In the genomic region with DNA sequence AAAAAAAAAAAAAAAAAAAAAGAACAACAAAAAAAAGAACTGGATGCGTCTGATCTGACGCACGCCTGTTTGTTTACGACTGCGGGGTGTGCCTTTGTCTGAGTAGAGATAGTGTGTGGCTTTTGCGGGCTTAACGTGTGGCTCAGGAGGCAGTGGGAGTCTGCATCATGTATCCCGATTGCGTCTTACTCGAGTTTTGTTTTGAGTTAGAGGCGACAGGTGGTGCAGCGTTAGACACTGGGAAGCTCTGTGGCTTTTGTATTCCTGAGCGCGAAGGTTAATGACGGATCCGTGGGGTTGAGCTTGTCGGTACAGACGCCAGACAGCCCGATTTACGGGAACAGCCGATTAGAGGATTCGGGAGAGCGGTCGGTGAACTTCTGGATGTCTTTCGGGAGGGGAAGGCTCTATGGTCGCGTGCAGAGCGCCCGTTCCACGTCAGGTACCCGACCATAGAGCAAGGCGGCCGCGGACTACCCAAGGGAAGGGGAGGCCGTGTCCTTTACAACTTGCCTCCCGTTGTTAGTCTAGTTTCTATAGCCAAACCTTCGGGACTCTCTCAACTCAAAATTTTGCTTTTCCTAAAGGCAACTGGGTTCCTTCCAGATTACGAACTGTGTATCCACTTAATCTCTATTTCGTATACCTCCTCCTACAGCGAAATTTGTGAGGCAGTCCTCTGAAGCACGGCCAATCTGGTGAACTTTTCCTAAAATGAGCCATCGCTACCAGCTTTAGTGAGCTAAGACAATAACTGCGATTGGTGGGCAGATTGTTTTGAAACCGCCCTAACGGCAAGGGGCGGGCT, we compare ENCODE assay signal across 8 cellular contexts. TPM values are rescaled to one million over a fixed set of nuclear protein-coding genes. Genes with fewer than 3 reads are reported as not detected.
A peak's percentile ranks its signal among the peaks of the same experiment; 100 is the strongest.
DNase-seq lines count a peak whose midpoint lies in the region; ATAC-seq, FAIRE-seq and TF ChIP-seq lines count a peak whose summit lies in the region.

No MANE protein-coding gene starts in this region.

- CTCF ChIA-PET in WTC11 (lab: Charles Lee), result interaction anchor here (0.6 to 5.7 kb wide), 27 partner anchors 14 to 444 kb away, joined by 3 to 95 read pairs (median 4); a partner anchor contains a TSS

- peaks cover 27% of the 10 kb centered on the region for H3K4me1 Mint-ChIP-seq in WTC11

- DNase-seq in Daoy (ENCODE audit: low read depth) (peak; percentile 69), NB4 (ENCODE audit: low read depth) (peak; percentile 51), WTC11 (ENCODE audit: low spot score) (peak; percentile 55), bronchial epithelial cell (ENCODE audit: low read depth) (peak; percentile 77), kidney glomerular epithelial cell (lab: John Stamatoyannopoulos, UW) (peak; percentile 74)
- DNase-seq in stimulated activated CD4-positive, alpha-beta T cell treated with anti-CD3 and anti-CD28 coated beads, Interleukin-1b, Interleukin-23, amount 100 ng/mL, for 48 hours, result peak; percentile 92

- ATAC-seq in GM21786 (IDR thresholded peaks at IDR 0.05; ENCODE audit: unreplicated experiment) (peak; percentile 5), WTC11 (peak; percentile 2), HG02588 (IDR thresholded peaks at IDR 0.05; ENCODE audit: unreplicated experiment) (no peak)

- peak; percentile 84 for FAIRE-seq in bronchial epithelial cell (lab: Jason Lieb, UNC)

- TF ChIP-seq CTCF in NB4 (IDR thresholded peaks at IDR 0.05; ENCODE audit: low read depth, low read length), result no peak
- TF ChIP-seq CTCF in WTC11 (IDR thresholded peaks at IDR 0.05), result no peak
- TF ChIP-seq CTCF in bronchial epithelial cell (IDR thresholded peaks at IDR 0.05; ENCODE audit: insufficient read depth, low read length, severe bottlenecking), result no peak

- peaks cover 9% of the 10 kb centered on the region for H3K36me3 ChIP-seq in bronchial epithelial cell (ENCODE audit: control insufficient read depth, insufficient read depth, low read length)

- peak overlapping the region; percentile 99 for H3K27ac Mint-ChIP-seq in WTC11

- H3K9me3 Mint-ChIP-seq in WTC11, result no peaks in the 10 kb centered on the region

- no peaks in the 10 kb centered on the region; the same call in 1 of the 2 replicates for H3K27me3 Mint-ChIP-seq in WTC11 (ENCODE audit: low read depth)

- peak overlapping the region; percentile 91 for H3K4me3 ChIP-seq in NB4 (ENCODE audit: low read depth, low read length)
- H3K4me3 ChIP-seq in bronchial epithelial cell (ENCODE audit: low read depth, low read length), result peak overlapping the region; percentile 49

- peaks cover 23% of the 10 kb centered on the region for H3K36me3 Mint-ChIP-seq in WTC11

- H3K27me3 ChIP-seq in bronchial epithelial cell (ENCODE audit: control insufficient read depth, insufficient read depth, low read length), result no peaks in the 10 kb centered on the region

- POLR2A ChIA-PET in WTC11 (lab: Charles Lee), result interaction anchor here (0.6 to 3.2 kb wide), 13 partner anchors 14 to 1337 kb away, joined by 3 to 24 read pairs (median 4); a partner anchor contains a TSS

- peak overlapping the region; percentile 95 for H3K4me3 Mint-ChIP-seq in WTC11

- TF ChIP-seq POLR2A in NB4 (IDR thresholded peaks at IDR 0.05; ENCODE audit: extremely low read depth, insufficient read length), result peak; percentile 64

TF ChIP-seq in WTC11, 78 proteins besides CTCF, POLR2A, EP300 and RAD21:
- no peak for TF ChIP-seq FOXJ3 (CRISPR knock-in tag; IDR thresholded peaks at IDR 0.05; ENCODE audit: borderline replicate concordance)
- no peak for TF ChIP-seq ZNF416 (CRISPR knock-in tag; IDR thresholded peaks at IDR 0.05)
- TF ChIP-seq, protein P1, sequence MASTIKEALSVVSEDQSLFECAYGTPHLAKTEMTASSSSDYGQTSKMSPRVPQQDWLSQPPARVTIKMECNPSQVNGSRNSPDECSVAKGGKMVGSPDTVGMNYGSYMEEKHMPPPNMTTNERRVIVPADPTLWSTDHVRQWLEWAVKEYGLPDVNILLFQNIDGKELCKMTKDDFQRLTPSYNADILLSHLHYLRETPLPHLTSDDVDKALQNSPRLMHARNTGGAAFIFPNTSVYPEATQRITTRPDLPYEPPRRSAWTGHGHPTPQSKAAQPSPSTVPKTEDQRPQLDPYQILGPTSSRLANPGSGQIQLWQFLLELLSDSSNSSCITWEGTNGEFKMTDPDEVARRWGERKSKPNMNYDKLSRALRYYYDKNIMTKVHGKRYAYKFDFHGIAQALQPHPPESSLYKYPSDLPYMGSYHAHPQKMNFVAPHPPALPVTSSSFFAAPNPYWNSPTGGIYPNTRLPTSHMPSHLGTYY (CRISPR knock-in tag; IDR thresholded peaks at IDR 0.05), result no peak
- TF ChIP-seq, protein P2, sequence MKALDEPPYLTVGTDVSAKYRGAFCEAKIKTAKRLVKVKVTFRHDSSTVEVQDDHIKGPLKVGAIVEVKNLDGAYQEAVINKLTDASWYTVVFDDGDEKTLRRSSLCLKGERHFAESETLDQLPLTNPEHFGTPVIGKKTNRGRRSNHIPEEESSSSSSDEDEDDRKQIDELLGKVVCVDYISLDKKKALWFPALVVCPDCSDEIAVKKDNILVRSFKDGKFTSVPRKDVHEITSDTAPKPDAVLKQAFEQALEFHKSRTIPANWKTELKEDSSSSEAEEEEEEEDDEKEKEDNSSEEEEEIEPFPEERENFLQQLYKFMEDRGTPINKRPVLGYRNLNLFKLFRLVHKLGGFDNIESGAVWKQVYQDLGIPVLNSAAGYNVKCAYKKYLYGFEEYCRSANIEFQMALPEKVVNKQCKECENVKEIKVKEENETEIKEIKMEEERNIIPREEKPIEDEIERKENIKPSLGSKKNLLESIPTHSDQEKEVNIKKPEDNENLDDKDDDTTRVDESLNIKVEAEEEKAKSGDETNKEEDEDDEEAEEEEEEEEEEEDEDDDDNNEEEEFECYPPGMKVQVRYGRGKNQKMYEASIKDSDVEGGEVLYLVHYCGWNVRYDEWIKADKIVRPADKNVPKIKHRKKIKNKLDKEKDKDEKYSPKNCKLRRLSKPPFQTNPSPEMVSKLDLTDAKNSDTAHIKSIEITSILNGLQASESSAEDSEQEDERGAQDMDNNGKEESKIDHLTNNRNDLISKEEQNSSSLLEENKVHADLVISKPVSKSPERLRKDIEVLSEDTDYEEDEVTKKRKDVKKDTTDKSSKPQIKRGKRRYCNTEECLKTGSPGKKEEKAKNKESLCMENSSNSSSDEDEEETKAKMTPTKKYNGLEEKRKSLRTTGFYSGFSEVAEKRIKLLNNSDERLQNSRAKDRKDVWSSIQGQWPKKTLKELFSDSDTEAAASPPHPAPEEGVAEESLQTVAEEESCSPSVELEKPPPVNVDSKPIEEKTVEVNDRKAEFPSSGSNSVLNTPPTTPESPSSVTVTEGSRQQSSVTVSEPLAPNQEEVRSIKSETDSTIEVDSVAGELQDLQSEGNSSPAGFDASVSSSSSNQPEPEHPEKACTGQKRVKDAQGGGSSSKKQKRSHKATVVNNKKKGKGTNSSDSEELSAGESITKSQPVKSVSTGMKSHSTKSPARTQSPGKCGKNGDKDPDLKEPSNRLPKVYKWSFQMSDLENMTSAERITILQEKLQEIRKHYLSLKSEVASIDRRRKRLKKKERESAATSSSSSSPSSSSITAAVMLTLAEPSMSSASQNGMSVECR (CRISPR knock-in tag; IDR thresholded peaks at IDR 0.05; ENCODE audit: borderline replicate concordance), result 0 out of 2 replicates have a peak, but pooled peaks have one; percentile 22
- TF ChIP-seq, protein P3, sequence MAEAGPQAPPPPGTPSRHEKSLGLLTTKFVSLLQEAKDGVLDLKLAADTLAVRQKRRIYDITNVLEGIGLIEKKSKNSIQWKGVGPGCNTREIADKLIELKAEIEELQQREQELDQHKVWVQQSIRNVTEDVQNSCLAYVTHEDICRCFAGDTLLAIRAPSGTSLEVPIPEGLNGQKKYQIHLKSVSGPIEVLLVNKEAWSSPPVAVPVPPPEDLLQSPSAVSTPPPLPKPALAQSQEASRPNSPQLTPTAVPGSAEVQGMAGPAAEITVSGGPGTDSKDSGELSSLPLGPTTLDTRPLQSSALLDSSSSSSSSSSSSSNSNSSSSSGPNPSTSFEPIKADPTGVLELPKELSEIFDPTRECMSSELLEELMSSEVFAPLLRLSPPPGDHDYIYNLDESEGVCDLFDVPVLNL (CRISPR knock-in tag; IDR thresholded peaks at IDR 0.05; ENCODE audit: borderline replicate concordance, low read depth), result no peak
- TF ChIP-seq NFE2L1 (CRISPR knock-in tag; IDR thresholded peaks at IDR 0.05), result 0 out of 2 replicates have a peak, but pooled peaks have one; percentile 48
- peak; percentile 10; the same call in 1 of the 2 replicates for TF ChIP-seq GABPB1 (CRISPR knock-in tag; IDR thresholded peaks at IDR 0.05)
- TF ChIP-seq FOXP1 (CRISPR knock-in tag; IDR thresholded peaks at IDR 0.05; ENCODE audit: borderline replicate concordance), result no peak

RNA-seq across cellular contexts. Expression of a gene that starts 0.9 kb away (rescaled TPM):
- total RNA-seq in Daoy (2014; rRNA removed; shearing (Covaris generic)), result 148 and 172 TPM in 2 replicates
- 246 to 282 TPM (median 257 TPM) in 3 replicates for total RNA-seq in WTC11 (2021)
- total RNA-seq in bronchial epithelial cell, result 41.9 and 43.5 TPM in 2 replicates

RNA-seq across cellular contexts. Expression of a gene that starts 44.2 kb away (rescaled TPM):
- 170 and 174 TPM in 2 replicates for total RNA-seq in Daoy (2014; rRNA removed; shearing (Covaris generic))
- total RNA-seq in WTC11 (2021) (25.0 to 27.3 TPM (median 27.0 TPM) in 3 replicates), bronchial epithelial cell (19.5 and 23.7 TPM in 2 replicates)

RNA-seq across cellular contexts. Expression of a gene that starts 46.7 kb away (rescaled TPM):
- total RNA-seq in Daoy (2014; rRNA removed; shearing (Covaris generic)), result 16.0 and 16.9 TPM in 2 replicates
- total RNA-seq in WTC11 (2021) (29.7 to 31.4 TPM (median 30.8 TPM) in 3 replicates), bronchial epithelial cell (7.9 and 12.9 TPM in 2 replicates)
